Comparison of ENCODE assay signal across 9 cellular contexts in the genomic region with DNA sequence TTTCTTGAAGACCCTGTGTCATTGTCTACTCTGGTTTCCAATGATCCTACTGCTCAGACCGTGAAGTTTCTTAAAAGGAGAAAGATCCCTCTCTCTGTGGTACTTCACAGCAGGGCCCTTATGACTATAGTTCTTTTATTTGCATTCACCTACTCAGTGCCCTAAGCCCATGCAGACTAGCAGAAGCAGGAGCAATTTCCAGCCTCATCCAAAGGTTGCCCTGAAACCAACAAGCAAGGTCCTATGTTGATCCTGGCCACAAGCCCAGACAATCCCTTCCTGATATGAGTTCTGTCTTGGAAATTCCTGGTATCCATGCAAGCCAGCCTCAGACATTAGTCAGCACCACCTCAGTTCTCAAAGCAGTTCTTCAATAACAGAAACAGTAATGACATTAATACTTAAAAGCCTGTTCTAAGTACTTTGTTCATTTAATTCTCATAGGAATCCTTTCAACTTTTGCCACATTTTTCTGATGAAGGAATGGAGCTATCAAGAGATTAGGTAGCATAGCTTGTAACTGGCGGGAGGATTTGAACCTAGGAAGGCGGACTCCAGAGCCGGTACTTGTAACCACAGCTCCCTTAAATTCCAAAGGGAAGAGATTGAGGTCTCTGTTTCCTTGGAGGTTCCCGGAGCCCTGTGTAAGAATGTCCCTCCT. TPM values are rescaled to one million over a fixed set of nuclear protein-coding genes. Genes with fewer than 3 reads are reported as not detected.
A peak's percentile ranks its signal among the peaks of the same experiment; 100 is the strongest.
DNase-seq lines count a peak whose midpoint lies in the region; ATAC-seq, FAIRE-seq and TF ChIP-seq lines count a peak whose summit lies in the region.
"Had no signal": no experiment of that assay in that cellular context is flagged by ENCODE, and none has a peak within 500 bp of the region (broad histone marks: within the 10 kb centered on the region; RNA-seq: fewer than 3 reads in every experiment).

No MANE protein-coding gene starts in this region.

- H2AFZ ChIP-seq in HCT116 (ENCODE audit: low read depth, low read length, poor library complexity, severe bottlenecking) = peak overlapping the region; percentile 81

- intact Hi-C loops in HCT116 (cut with micrococcal nuclease) (loop anchor here (5.0 kb wide), 1 partner anchor 60 kb away; a partner anchor contains a TSS), kidney (cut with DNase I) (no loop called here)

- H3K79me2 ChIP-seq in HCT116 (ENCODE audit: insufficient read depth, low read length) = no peaks in the 10 kb centered on the region

- H3K36me3 ChIP-seq in HCT116 (ENCODE audit: control insufficient read depth in 1 of 2, insufficient read depth in 2 of 2, low read length in 2 of 2) (no peaks in the 10 kb centered on the region), kidney (ENCODE audit: control insufficient read depth in 1 of 2, insufficient read depth in 2 of 2, low read length in 2 of 2) (no peaks in the 10 kb centered on the region)

- no peak overlapping the region for H3K27ac Mint-ChIP-seq in activated CD4-positive, alpha-beta T cell treated with anti-CD3 and anti-CD28 coated beads, Interleukin-2, amount 10 ng/mL, durations not matched to agents 7 days and 5 days

- no peaks in the 10 kb centered on the region for H3K9me2 ChIP-seq in HCT116 (ENCODE audit: insufficient read depth)

- peak overlapping the region; percentile 87 for H3K27ac ChIP-seq in HCT116 (ENCODE audit: low read depth, low read length)
- H3K27ac ChIP-seq in kidney (ENCODE audit: low read depth in 2 of 2, low read length in 2 of 2) = no peak overlapping the region

- H3K9ac ChIP-seq in HCT116 (ENCODE audit: low read length) (peak overlapping the region; percentile 60), kidney (ENCODE audit: low read length in 2 of 2) (no peak overlapping the region)

- TF ChIP-seq POLR2A in HCT116 (IDR thresholded peaks at IDR 0.05; ENCODE audit: borderline replicate concordance, extremely low read depth, insufficient read depth, insufficient read length) = no peak

- no peaks in the 10 kb centered on the region for H3K27me3 ChIP-seq in HCT116 (ENCODE audit: insufficient read depth, low read length)

- RAD21 ChIA-PET in HCT116 (lab: Charles Lee; ENCODE audit: low non-redundant PET in 1 of 2, low total read pairs in 2 of 2, uncharacterized antibody in 2 of 2, unreplicated experiment in 2 of 2) = no interaction called here

- peak overlapping the region; percentile 68 for H3K4me2 ChIP-seq in HCT116 (ENCODE audit: low read length)

- ATAC-seq in HCT116 = peak; percentile 86

- CTCF ChIA-PET in HCT116 (lab: Charles Lee) = interaction anchor here (0.6 kb wide), 1 partner anchor 54 kb away, joined by 5 read pairs; no protein-coding TSS in a partner anchor
- CTCF ChIA-PET in activated CD4-positive, alpha-beta T cell treated with anti-CD3 and anti-CD28 coated beads, Interleukin-2, amount 10 ng/mL, durations not matched to agents 7 days and 5 days (lab: Charles Lee) = no interaction called here

- H3K4me1 ChIP-seq in HCT116 (ENCODE audit: control insufficient read depth in 1 of 2, insufficient read depth in 2 of 2, low read length in 2 of 2) (peaks cover 30 to 42% of the 10 kb centered on the region in 2 experiments), kidney (ENCODE audit: control insufficient read depth in 1 of 2, insufficient read depth in 1 of 2, low read depth in 1 of 2, low read length in 2 of 2) (no peaks in the 10 kb centered on the region)

- H3K4me1 Mint-ChIP-seq in activated CD4-positive, alpha-beta T cell treated with anti-CD3 and anti-CD28 coated beads, Interleukin-2, amount 10 ng/mL, durations not matched to agents 7 days and 5 days = peaks cover 38% of the 10 kb centered on the region

- H3K4me3 ChIP-seq in HCT116 (replicated peaks in 1 of 2; ENCODE audit: low read depth in 1 of 2, low read length in 2 of 2) (peak overlapping the region in 1 of 2 experiments; percentile 33; a peak in 2 of 4 replicates), astrocyte of the spinal cord (ENCODE audit: low read depth, low read length) (no peak overlapping the region), kidney (ENCODE audit: low read length in 2 of 2) (no peak overlapping the region)

- H3K36me3 Mint-ChIP-seq in activated CD4-positive, alpha-beta T cell treated with anti-CD3 and anti-CD28 coated beads, Interleukin-2, amount 10 ng/mL, durations not matched to agents 7 days and 5 days (ENCODE audit: low read depth) = peaks cover 10% of the 10 kb centered on the region

- no peak for FAIRE-seq in kidney (lab: Jason Lieb, UNC)

- H3K9me3 Mint-ChIP-seq in activated CD4-positive, alpha-beta T cell treated with anti-CD3 and anti-CD28 coated beads, Interleukin-2, amount 10 ng/mL, durations not matched to agents 7 days and 5 days = peaks cover 14% of the 10 kb centered on the region

- TF ChIP-seq CTCF in HCT116 (IDR thresholded peaks at IDR 0.05 in 2 of 3, conservative IDR thresholded peaks at IDR 0.05 in 1 of 3; ENCODE audit: borderline replicate concordance in 1 of 3, insufficient read depth in 1 of 3, low read depth in 2 of 3, low read length in 2 of 3) (no peak), astrocyte of the spinal cord (IDR thresholded peaks at IDR 0.05; ENCODE audit: low read depth, low read length) (no peak), kidney (IDR thresholded peaks at IDR 0.05; ENCODE audit: borderline replicate concordance, extremely low read depth, insufficient read depth) (no peak), GM13977 (IDR thresholded peaks at IDR 0.05; ENCODE audit: extremely low read depth, insufficient read depth, missing control alignments) (no peak)

- peaks cover 2% of the 10 kb centered on the region for H3K27me3 Mint-ChIP-seq in activated CD4-positive, alpha-beta T cell treated with anti-CD3 and anti-CD28 coated beads, Interleukin-2, amount 10 ng/mL, durations not matched to agents 7 days and 5 days

- BruUV-seq in HCT116 (replicated peaks; lab: Mats Ljungman, UMichigan) = no TSS peak

- peak; percentile 25; the same call in 1 of the 2 replicates for TF ChIP-seq RAD21 in HCT116 (IDR thresholded peaks at IDR 0.05; ENCODE audit: low read depth)

- in situ Hi-C loops in astrocyte of the spinal cord (cut with HindIII; ENCODE audit: low sequenced_read_pairs) = no loop called here
- in situ Hi-C loops in GM13977 (cut with MboI; ENCODE audit: low pct_unique_long_range_greater_than_20kb, low sequenced_read_pairs, unreplicated experiment) = no loop called here

- no peak overlapping the region for H3K4me3 Mint-ChIP-seq in activated CD4-positive, alpha-beta T cell treated with anti-CD3 and anti-CD28 coated beads, Interleukin-2, amount 10 ng/mL, durations not matched to agents 7 days and 5 days

- POLR2A ChIA-PET in HCT116 (lab: Charles Lee) = interaction anchor here (0.6 kb wide), 1 partner anchor 60 kb away, joined by 3 read pairs; no protein-coding TSS in a partner anchor
- POLR2A ChIA-PET in activated CD4-positive, alpha-beta T cell treated with anti-CD3 and anti-CD28 coated beads, Interleukin-2, amount 10 ng/mL, durations not matched to agents 7 days and 5 days (lab: Charles Lee) = no interaction called here

- DNase-seq in A172 (ENCODE audit: low spot score) (peak; percentile 99), HCT116 (ENCODE audit: low read depth, low spot score) (peak; percentile 93), astrocyte of the spinal cord (ENCODE audit: low read depth, low spot score) (peak; percentile 98), kidney (peak; percentile 68), GM13977 (ENCODE audit: low spot score) (no peak), MV-4-11 (lab: John Stamatoyannopoulos, UW) (no peak)
- no peak for DNase-seq in stimulated activated CD4-positive, alpha-beta T cell treated with anti-CD3 and anti-CD28 coated beads, Interleukin-4, amount 100 ng/mL, for 1 hour
- DNase-seq in activated CD4-positive, alpha-beta T cell treated with anti-CD3 and anti-CD28 coated beads, Interleukin-2, amount 10 ng/mL, durations not matched to agents 7 days and 5 days = no peak
- DNase-seq: COR-L47 had no signal

- no peaks in the 10 kb centered on the region for H3K9me3 ChIP-seq in HCT116 (ENCODE audit: control insufficient read depth in 1 of 2, insufficient read depth in 1 of 2, low read depth in 1 of 2, low read length in 2 of 2)
- no peaks in the 10 kb centered on the region for H3K9me3 ChIP-seq in kidney (ENCODE audit: control insufficient read depth in 1 of 2, low read length in 2 of 2)

- H4K20me1 ChIP-seq in HCT116 (ENCODE audit: insufficient read depth) = no peaks in the 10 kb centered on the region

TF ChIP-seq in HCT116, 20 proteins besides CTCF, POLR2A, EP300 and RAD21 (continues in another document):
- TF ChIP-seq YY1 (IDR thresholded peaks at IDR 0.05; ENCODE audit: extremely low read depth, insufficient replicate concordance, low read depth, low read length) (peak; percentile 42), CEBPB (IDR thresholded peaks at IDR 0.05; ENCODE audit: low read depth) (peak; percentile 81), SRF (IDR thresholded peaks at IDR 0.05; ENCODE audit: low read depth) (peak; percentile 68; the same call in 1 of the 2 replicates), CBX3 (IDR thresholded peaks at IDR 0.05; ENCODE audit: low read depth) (peak; percentile 88; the same call in 1 of the 2 replicates), SIN3A (IDR thresholded peaks at IDR 0.05; ENCODE audit: low read depth) (peak; percentile 81), SP1 (IDR thresholded peaks at IDR 0.05; ENCODE audit: low read depth) (peak; percentile 91), ZNF274 (IDR thresholded peaks at IDR 0.05; ENCODE audit: low read depth, low read length) (no peak), FOSL1 (IDR thresholded peaks at IDR 0.05; ENCODE audit: low read depth) (peak; percentile 87)
- TF ChIP-seq, protein P1, sequence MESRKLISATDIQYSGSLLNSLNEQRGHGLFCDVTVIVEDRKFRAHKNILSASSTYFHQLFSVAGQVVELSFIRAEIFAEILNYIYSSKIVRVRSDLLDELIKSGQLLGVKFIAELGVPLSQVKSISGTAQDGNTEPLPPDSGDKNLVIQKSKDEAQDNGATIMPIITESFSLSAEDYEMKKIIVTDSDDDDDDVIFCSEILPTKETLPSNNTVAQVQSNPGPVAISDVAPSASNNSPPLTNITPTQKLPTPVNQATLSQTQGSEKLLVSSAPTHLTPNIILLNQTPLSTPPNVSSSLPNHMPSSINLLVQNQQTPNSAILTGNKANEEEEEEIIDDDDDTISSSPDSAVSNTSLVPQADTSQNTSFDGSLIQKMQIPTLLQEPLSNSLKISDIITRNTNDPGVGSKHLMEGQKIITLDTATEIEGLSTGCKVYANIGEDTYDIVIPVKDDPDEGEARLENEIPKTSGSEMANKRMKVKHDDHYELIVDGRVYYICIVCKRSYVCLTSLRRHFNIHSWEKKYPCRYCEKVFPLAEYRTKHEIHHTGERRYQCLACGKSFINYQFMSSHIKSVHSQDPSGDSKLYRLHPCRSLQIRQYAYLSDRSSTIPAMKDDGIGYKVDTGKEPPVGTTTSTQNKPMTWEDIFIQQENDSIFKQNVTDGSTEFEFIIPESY (IDR thresholded peaks at IDR 0.05; ENCODE audit: extremely low read depth, insufficient replicate concordance, low read length) = no peak

RNA-seq across cellular contexts. Expression of a gene that starts 58.1 kb away (rescaled TPM):
- 1.00 and 1.2 TPM in 2 replicates for total RNA-seq in A172 (2014; rRNA removed; shearing (Covaris generic))
- 1.3 TPM for total RNA-seq in HCT116 (2021; ENCODE audit: unreplicated experiment)
- 0.12 and 0.23 TPM in 2 replicates for polyA plus RNA-seq in HCT116 (2012)
- 0.91 TPM for total RNA-seq in kidney
- 0.22 TPM for polyA plus RNA-seq in kidney (ENCODE audit: insufficient read depth, low read depth, low replicate concordance)
- total RNA-seq in activated CD4-positive, alpha-beta T cell treated with anti-CD3 and anti-CD28 coated beads, Interleukin-2, amount 10 ng/mL, durations not matched to agents 7 days and 5 days = under 1 TPM; 0.15 to 0.20 TPM

Comparison
In these comparisons a context has a peak if more than half of its experiments do, and no peak if none do; other contexts are left out.
1. DNase-seq: peak in A172 (single experiment), HCT116 (single experiment), astrocyte of the spinal cord (single experiment) and kidney (single experiment); none in stimulated activated CD4-positive, alpha-beta T cell treated with anti-CD3 and anti-CD28 coated beads, Interleukin-4, amount 100 ng/mL, for 1 hour (single experiment), GM13977 (single experiment), MV-4-11 (single experiment) and activated CD4-positive, alpha-beta T cell treated with anti-CD3 and anti-CD28 coated beads, Interleukin-2, amount 10 ng/mL, durations not matched to agents 7 days and 5 days (single experiment).